ENCODE assay signal across 22 cellular contexts in the genomic region with DNA sequence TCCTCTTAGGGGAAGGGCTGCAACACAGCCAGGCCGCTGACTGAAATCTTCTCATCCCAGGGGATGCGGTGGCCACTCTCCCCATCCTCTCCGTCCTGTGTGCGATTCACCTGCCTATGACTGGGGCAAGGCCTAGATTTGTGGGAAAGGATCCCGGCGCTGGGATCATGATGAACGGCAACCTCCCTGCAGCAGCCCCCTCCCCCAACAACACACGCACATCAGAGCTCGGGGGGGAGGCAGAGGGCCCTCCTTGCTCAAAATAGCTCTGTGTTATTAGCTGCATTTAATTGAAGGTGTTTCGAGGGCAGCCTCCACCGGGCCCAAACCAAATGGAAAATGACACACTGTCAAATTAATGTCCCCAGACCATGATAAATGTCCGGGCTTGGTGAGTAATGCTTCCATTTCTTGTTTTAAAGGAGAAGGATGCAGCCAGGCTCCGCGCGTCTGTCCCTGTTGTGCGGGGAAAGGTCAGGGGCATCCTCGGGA. TPM values are rescaled to one million over a fixed set of nuclear protein-coding genes. Genes with fewer than 3 reads are reported as not detected.
DNase-seq lines count a peak whose midpoint lies in the region; ATAC-seq, FAIRE-seq and TF ChIP-seq lines count a peak whose summit lies in the region.
"Had no signal": no experiment of that assay in that cellular context is flagged by ENCODE, and none has a peak within 500 bp of the region (broad histone marks: within the 10 kb centered on the region; RNA-seq: fewer than 3 reads in every experiment).

No MANE protein-coding gene starts in this region.

- H3K4me3 ChIP-seq in HepG2 (replicated peaks in 1 of 3; ENCODE audit: insufficient read depth in 1 of 3, low read depth in 2 of 3, low read length in 3 of 3), result no peak overlapping the region
- H3K4me3 ChIP-seq in rectal smooth muscle tissue (ENCODE audit: low read length), result no peak overlapping the region
- H3K4me3 ChIP-seq: SJCRH30, suprapubic skin had no signal

- H3K4me2 ChIP-seq in HepG2 (ENCODE audit: low read depth, low read length), result no peak overlapping the region
- H3K4me2 ChIP-seq: KMS-11 had no signal

- H3K9me3 ChIP-seq in HepG2 (ENCODE audit: low read length), result no peaks in the 10 kb centered on the region
- H3K9me3 ChIP-seq: SJCRH30, suprapubic skin had no signal

- H3K36me3 ChIP-seq in HepG2 (replicated peaks in 1 of 2; ENCODE audit: control insufficient read depth in 1 of 2, insufficient read depth in 2 of 2, low read length in 2 of 2) (no peaks in the 10 kb centered on the region), rectal smooth muscle tissue (ENCODE audit: control insufficient read depth, insufficient read depth, low read length) (no peaks in the 10 kb centered on the region)
- H3K36me3 ChIP-seq: SJCRH30, suprapubic skin had no signal

- TF ChIP-seq EP300 in HepG2 (IDR thresholded peaks at IDR 0.05; ENCODE audit: low read depth in 2 of 2, low read length in 2 of 2) (no peak), HepG2 (CRISPR knock-in tag; IDR thresholded peaks at IDR 0.05; ENCODE audit: borderline replicate concordance) (no peak)

- H3K79me2 ChIP-seq in HepG2 (ENCODE audit: insufficient read depth, low read length), result no peaks in the 10 kb centered on the region

- H3K27ac ChIP-seq in HepG2 (ENCODE audit: extremely low read length, insufficient read depth, low read length) (no peak overlapping the region), rectal smooth muscle tissue (ENCODE audit: low read depth, low read length) (peak overlapping the region; percentile 88)
- H3K27ac ChIP-seq: KMS-11, SJCRH30, suprapubic skin had no signal

- WGBS in HepG2 (ENCODE audit: low lambda C conversion rate), result 44% methylated on average over 12 of the region's 17 CpGs

- intact Hi-C loops in HepG2 (cut with micrococcal nuclease; ENCODE audit: unreplicated experiment), result loop anchor here (5.0 kb wide), 1 partner anchor 633 kb away; no protein-coding TSS in a partner anchor

- H3K9ac ChIP-seq in HepG2 (ENCODE audit: insufficient read depth, low read depth, low read length) (no peak overlapping the region), rectal smooth muscle tissue (ENCODE audit: low read length) (no peak overlapping the region)
- H3K9ac ChIP-seq: KMS-11 had no signal

- H3K27me3 ChIP-seq in HepG2 (ENCODE audit: control insufficient read depth in 1 of 2, insufficient read depth in 2 of 2, low read length in 2 of 2), result peaks cover 9 to 85% of the 10 kb centered on the region in 2 experiments; a peak in 4 of 5 replicates
- no peaks in the 10 kb centered on the region for H3K27me3 ChIP-seq in rectal smooth muscle tissue (ENCODE audit: control insufficient read depth, insufficient read depth, low read length)
- H3K27me3 ChIP-seq: suprapubic skin had no signal

- no TSS peak for BruUV-seq in HepG2 (replicated peaks; lab: Mats Ljungman, UMichigan)

- H3K4me1 ChIP-seq in HepG2 (ENCODE audit: insufficient read depth, low read length), result 0 out of 2 replicates have a peak, but pooled peaks cover 8% of the 10 kb centered on the region
- peaks cover 36% of the 10 kb centered on the region for H3K4me1 ChIP-seq in rectal smooth muscle tissue (ENCODE audit: control insufficient read depth, insufficient read depth, low read length)

- no peak for ATAC-seq in HepG2

- DNase-seq in CD1c-positive myeloid dendritic cell (ENCODE audit: extremely low spot score), result peak; percentile 23
- peak; percentile 81 for DNase-seq in NCI-H2227 treated with DMSO at 0.1 percent for 48 hours (lab: John Stamatoyannopoulos, UW)
- DNase-seq in HepG2 (ENCODE audit: low spot score), result no peak
- no peak for DNase-seq in COLO668 (lab: John Stamatoyannopoulos, UW; ENCODE audit: unreplicated experiment)
- no peak for DNase-seq in GM12892 (ENCODE audit: insufficient read length)
- DNase-seq in stimulated activated CD4-positive, alpha-beta T cell treated with anti-CD3 and anti-CD28 coated beads, Interleukin-4, amount 100 ng/mL, for 4 hours, result no peak
- no peak for DNase-seq in GM19239 (ENCODE audit: insufficient read length, low spot score)
- DNase-seq: activated B cell treated with CpG ODN at 0.5 μM for 24 hours; activated CD4-positive, alpha-beta memory T cell treated with anti-CD3 and anti-CD28 coated beads, Interleukin-2, amount 10 ng/mL, durations not matched to agents 7 days and 5 days; activated naive CD4-positive, alpha-beta T cell treated with anti-CD3 and anti-CD28 coated beads, Interleukin-2, amount 10 ng/mL, durations not matched to agents 7 days and 5 days; activated T-cell treated with anti-CD3 and anti-CD28 coated beads, Interleukin-2, amount 50 U/mL, for 24 hours; aorta; CD8-positive, alpha-beta memory T cell; DND-41; effector memory CD4-positive, alpha-beta T cell; NCI-H2107; NCI-H526 treated with DMSO at 0.1 percent for 48 hours; T-helper 2 cell had no signal

- FAIRE-seq in HepG2 (lab: Jason Lieb, UNC), result no peak
- FAIRE-seq in GM12892 (lab: Jason Lieb, UNC), result no peak
- FAIRE-seq in GM19239 (lab: Jason Lieb, UNC), result no peak

- CTCF ChIA-PET in HepG2 (lab: Yijun Ruan, JAX; ENCODE audit: low intra/inter-chr PET ratio, low total read pairs), result no interaction called here

- no peak for TF ChIP-seq POLR2A in HepG2 (IDR thresholded peaks at IDR 0.05; ENCODE audit: insufficient read depth in 1 of 2, low read depth in 2 of 2, low read length in 2 of 2)
- TF ChIP-seq POLR2A in GM12892 (IDR thresholded peaks at IDR 0.05; ENCODE audit: low read depth, low read length), result no peak

- in situ Hi-C loops in HepG2 (cut with HindIII; ENCODE audit: extremely low pct_ligation_motif_present, low pct_unique_long_range_greater_than_20kb), result no loop called here

- no peak overlapping the region for H2AFZ ChIP-seq in HepG2 (ENCODE audit: low read length)

- TF ChIP-seq RAD21 in HepG2 (CRISPR knock-in tag; IDR thresholded peaks at IDR 0.05), result no peak

- no peak for TF ChIP-seq CTCF in HepG2 (CRISPR knock-in tag; IDR thresholded peaks at IDR 0.05)

- POLR2A ChIA-PET in HepG2 (lab: Yijun Ruan, JAX), result no interaction called here

- H4K20me1 ChIP-seq in HepG2 (ENCODE audit: insufficient read depth, low read length), result peaks cover 7% of the 10 kb centered on the region; the same call in 1 of the 2 replicates

TF ChIP-seq in HepG2, 621 proteins besides CTCF, POLR2A, EP300 and RAD21:
- TF ChIP-seq, protein P1, sequence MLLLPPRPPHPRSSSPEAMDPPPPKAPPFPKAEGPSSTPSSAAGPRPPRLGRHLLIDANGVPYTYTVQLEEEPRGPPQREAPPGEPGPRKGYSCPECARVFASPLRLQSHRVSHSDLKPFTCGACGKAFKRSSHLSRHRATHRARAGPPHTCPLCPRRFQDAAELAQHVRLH (CRISPR knock-in tag; IDR thresholded peaks at IDR 0.05; ENCODE audit: borderline replicate concordance, low read depth), result no peak
- TF ChIP-seq ZNF768 (CRISPR knock-in tag; IDR thresholded peaks at IDR 0.05) (0 out of 2 replicates have a peak, but pooled peaks have one; percentile 2), DNMT3B (CRISPR knock-in tag; conservative IDR thresholded peaks at IDR 0.05) (no peak)

RNA-seq across cellular contexts. Expression of a gene that starts 56.3 kb away (rescaled TPM):
- total RNA-seq in HepG2 (2016; rRNA removed; fragmentation: Illumina TruSeq; extraction: Trizol), result 11.9 TPM in 2 replicates
- total RNA-seq in HepG2 (2016; cell fraction: cytosol; rRNA removed; fragmentation: Illumina TruSeq; extraction: Trizol; ENCODE audit: low read depth), result 4.3 and 4.6 TPM in 2 replicates
- 11.3 and 13.4 TPM in 2 replicates for total RNA-seq in HepG2 (2016; cell fraction: insoluble cytoplasmic fraction; rRNA removed; fragmentation: Illumina TruSeq; extraction: Trizol)
- total RNA-seq in HepG2 (2016; cell fraction: membrane; rRNA removed; fragmentation: Illumina TruSeq; extraction: Trizol), result 6.8 and 8.2 TPM in 2 replicates
- 17.8 and 18.8 TPM in 2 replicates for total RNA-seq in HepG2 (2016; cell fraction: nucleus; rRNA removed; fragmentation: Illumina TruSeq; extraction: Trizol)
- 10.8 and 13.8 TPM in 2 replicates for polyA plus RNA-seq in HepG2 (2011; rRNA removed)
- polyA plus RNA-seq in HepG2 (2011; cell fraction: cytosol; rRNA removed), result 7.1 and 8.6 TPM in 2 replicates
- 48.8 and 69.4 TPM in 2 replicates for polyA plus RNA-seq in HepG2 (2011; cell fraction: nucleus; rRNA removed)
- polyA plus RNA-seq in HepG2 (2012), result 21.9 and 27.0 TPM in 2 replicates
- 0.89 and 1.1 TPM in 2 replicates for polyA plus RNA-seq in HepG2 (2016; cell fraction: cytosol; fragmentation: Illumina TruSeq; extraction: Trizol; ENCODE audit: low read depth)
- 11.5 and 15.8 TPM in 2 replicates for polyA plus RNA-seq in HepG2 (2016; cell fraction: insoluble cytoplasmic fraction; fragmentation: Illumina TruSeq; extraction: Trizol; ENCODE audit: low read depth)
- 2.4 and 4.2 TPM in 2 replicates for polyA plus RNA-seq in HepG2 (2016; cell fraction: membrane; fragmentation: Illumina TruSeq; extraction: Trizol; ENCODE audit: low read depth)
- polyA plus RNA-seq in HepG2 (2016; cell fraction: nucleus; fragmentation: Illumina TruSeq; extraction: Trizol; ENCODE audit: insufficient read depth, low read depth), result 22.7 and 23.0 TPM in 2 replicates
- polyA minus RNA-seq in HepG2 (2011; rRNA and poly(A)+ RNA removed; ENCODE audit: low replicate concordance), result 51.1 and 121 TPM in 2 replicates
- 16.1 and 16.6 TPM in 2 replicates for polyA minus RNA-seq in HepG2 (2011; cell fraction: cytosol; rRNA and poly(A)+ RNA removed)
- 57.1 and 60.3 TPM in 2 replicates for polyA minus RNA-seq in HepG2 (2011; cell fraction: nucleus; rRNA and poly(A)+ RNA removed)
- 12.9 TPM for polyA plus RNA-seq in GM12892 (2012; ENCODE audit: missing spikeins)

Comparison
In these comparisons a context has a peak if more than half of its experiments do, and no peak if none do; other contexts are left out.
1. DNase-seq: peak in CD1c-positive myeloid dendritic cell (single experiment) and NCI-H2227 treated with DMSO at 0.1 percent for 48 hours (single experiment); none in HepG2 (single experiment), COLO668 (single experiment), GM12892 (single experiment), stimulated activated CD4-positive, alpha-beta T cell treated with anti-CD3 and anti-CD28 coated beads, Interleukin-4, amount 100 ng/mL, for 4 hours (0 of 2) and GM19239 (single experiment).